Comparison of ENCODE assay signal across 8 cellular contexts in the genomic region with DNA sequence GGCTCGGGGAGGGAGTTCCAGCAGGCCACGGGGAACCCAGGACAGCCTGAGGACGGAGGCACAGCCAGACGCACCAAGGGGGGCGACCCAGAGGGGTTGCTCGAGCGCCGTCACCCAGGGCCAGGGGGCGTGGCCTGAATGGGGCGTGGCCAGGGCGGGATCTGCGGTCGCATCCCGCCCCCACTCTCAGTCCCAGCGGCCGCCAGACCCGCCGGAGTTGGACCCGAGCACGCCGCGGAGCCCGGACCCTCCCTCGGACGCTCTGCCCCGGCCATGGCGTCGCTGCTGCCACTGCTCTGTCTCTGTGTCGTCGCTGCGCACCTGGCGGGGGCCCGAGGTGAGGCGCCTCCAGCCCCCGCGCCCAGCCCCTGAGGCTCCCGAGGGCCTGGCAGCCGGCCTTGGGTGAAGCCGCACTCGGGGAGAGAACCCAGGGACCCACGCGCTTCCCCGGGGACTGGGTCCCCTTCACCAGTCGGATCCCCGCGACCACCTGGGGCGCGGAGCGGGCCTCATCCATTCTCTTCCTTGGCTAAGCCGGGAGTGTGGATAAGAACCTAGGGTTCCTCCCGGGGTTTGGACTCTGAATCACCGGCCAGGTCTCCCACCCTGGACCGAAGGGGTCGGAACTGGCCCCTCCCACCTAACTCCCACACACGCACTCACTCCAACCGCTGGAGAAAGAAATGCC. TPM values are rescaled to one million over a fixed set of nuclear protein-coding genes. Genes with fewer than 3 reads are reported as not detected.
DNase-seq lines count a peak whose midpoint lies in the region; ATAC-seq and TF ChIP-seq lines count a peak whose summit lies in the region.

A gene with protein sequence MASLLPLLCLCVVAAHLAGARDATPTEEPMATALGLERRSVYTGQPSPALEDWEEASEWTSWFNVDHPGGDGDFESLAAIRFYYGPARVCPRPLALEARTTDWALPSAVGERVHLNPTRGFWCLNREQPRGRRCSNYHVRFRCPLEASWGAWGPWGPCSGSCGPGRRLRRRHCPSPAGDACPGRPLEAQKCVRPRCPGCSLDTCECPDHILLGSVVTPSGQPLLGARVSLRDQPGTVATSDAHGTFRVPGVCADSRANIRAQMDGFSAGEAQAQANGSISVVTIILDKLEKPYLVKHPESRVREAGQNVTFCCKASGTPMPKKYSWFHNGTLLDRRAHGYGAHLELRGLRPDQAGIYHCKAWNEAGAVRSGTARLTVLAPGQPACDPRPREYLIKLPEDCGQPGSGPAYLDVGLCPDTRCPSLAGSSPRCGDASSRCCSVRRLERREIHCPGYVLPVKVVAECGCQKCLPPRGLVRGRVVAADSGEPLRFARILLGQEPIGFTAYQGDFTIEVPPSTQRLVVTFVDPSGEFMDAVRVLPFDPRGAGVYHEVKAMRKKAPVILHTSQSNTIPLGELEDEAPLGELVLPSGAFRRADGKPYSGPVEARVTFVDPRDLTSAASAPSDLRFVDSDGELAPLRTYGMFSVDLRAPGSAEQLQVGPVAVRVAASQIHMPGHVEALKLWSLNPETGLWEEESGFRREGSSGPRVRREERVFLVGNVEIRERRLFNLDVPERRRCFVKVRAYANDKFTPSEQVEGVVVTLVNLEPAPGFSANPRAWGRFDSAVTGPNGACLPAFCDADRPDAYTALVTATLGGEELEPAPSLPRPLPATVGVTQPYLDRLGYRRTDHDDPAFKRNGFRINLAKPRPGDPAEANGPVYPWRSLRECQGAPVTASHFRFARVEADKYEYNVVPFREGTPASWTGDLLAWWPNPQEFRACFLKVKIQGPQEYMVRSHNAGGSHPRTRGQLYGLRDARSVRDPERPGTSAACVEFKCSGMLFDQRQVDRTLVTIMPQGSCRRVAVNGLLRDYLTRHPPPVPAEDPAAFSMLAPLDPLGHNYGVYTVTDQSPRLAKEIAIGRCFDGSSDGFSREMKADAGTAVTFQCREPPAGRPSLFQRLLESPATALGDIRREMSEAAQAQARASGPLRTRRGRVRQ (plus strand): TSS at position 189 of the 688 bp plus-strand sequence. CDS start 85 bp downstream, at position 274.

- no peaks in the 10 kb centered on the region for H3K36me3 ChIP-seq in CD4-positive, CD25-positive, alpha-beta regulatory T cell (ENCODE audit: control insufficient read depth, insufficient read depth, low read length)
- H3K36me3 ChIP-seq in IMR-90 (ENCODE audit: control insufficient read depth, insufficient read depth, low read length) = no peaks in the 10 kb centered on the region

- dilution Hi-C loops in IMR-90 (cut with HindIII; ENCODE audit: low sequenced_read_pairs, unreplicated experiment) = no loop called here

- no peak within 1 kb of the TSS for H3K27ac ChIP-seq in CD4-positive, CD25-positive, alpha-beta regulatory T cell (ENCODE audit: insufficient read depth, low read length, poor library complexity, severe bottlenecking)
- no peak within 1 kb of the TSS for H3K27ac ChIP-seq in IMR-90 (ENCODE audit: insufficient read depth, low read length)

- H3K18ac ChIP-seq in IMR-90 (ENCODE audit: low read depth, low read length) = no peak within 1 kb of the TSS

- no peak within 1 kb of the TSS for H2AK5ac ChIP-seq in IMR-90 (ENCODE audit: low read depth, low read length)

- H3K9me3 Mint-ChIP-seq in CD4-positive, CD25-positive, alpha-beta regulatory T cell = peaks cover 0 to 2% (median 0%) of the 10 kb centered on the region in 7 donors
- no peaks in the 10 kb centered on the region for H3K9me3 Mint-ChIP-seq in activated naive CD8-positive, alpha-beta T cell (ENCODE audit: low read depth)

- peak within 1 kb of the TSS; percentile 33; the same call in 1 of the 2 replicates for H3K4me2 ChIP-seq in IMR-90 (ENCODE audit: low read depth, low read length)

- no TSS peak for BruUV-seq in IMR-90 (replicated peaks; lab: Mats Ljungman, UMichigan)

- H4K8ac ChIP-seq in IMR-90 (ENCODE audit: low read depth in 2 of 2, low read length in 2 of 2) = no peak within 1 kb of the TSS

- ATAC-seq in CD4-positive, CD25-positive, alpha-beta regulatory T cell (ENCODE audit: low read depth in 2 of 2) = no peak
- peak; percentile 52 for ATAC-seq in IMR-90 (ENCODE audit: low read depth)
- ATAC-seq in stimulated activated naive CD8-positive, alpha-beta T cell treated with anti-CD3 and anti-CD28 coated beads, Interleukin-15, Interleukin-2, amounts not matched to agents 100 U/mL and 50 U/mL, for 24 hours = no peak
- ATAC-seq in HG03521 (IDR thresholded peaks at IDR 0.05; ENCODE audit: unreplicated experiment) = no peak
- no peak for ATAC-seq in HG03342 (IDR thresholded peaks at IDR 0.05; ENCODE audit: unreplicated experiment)

- no peak within 1 kb of the TSS for H2BK20ac ChIP-seq in IMR-90 (ENCODE audit: low read depth, low read length)

- in situ Hi-C loops in IMR-90 (cut with MboI; ENCODE audit: low sequenced_read_pairs) = loop anchor here (5.0 to 25.0 kb wide), 2 partner anchors 104 to 424 kb away; a partner anchor contains a TSS

- no peaks in the 10 kb centered on the region for H3K27me3 ChIP-seq in CD4-positive, CD25-positive, alpha-beta regulatory T cell (ENCODE audit: control insufficient read depth, insufficient read depth, low read length)
- peaks cover 25% of the 10 kb centered on the region for H3K27me3 ChIP-seq in IMR-90 (ENCODE audit: control insufficient read depth, insufficient read depth, low read length)

- no peak within 1 kb of the TSS for H3K23ac ChIP-seq in IMR-90 (ENCODE audit: low read depth, low read length)

- H4K20me1 ChIP-seq in IMR-90 (ENCODE audit: insufficient read depth, low read length) = peaks cover 1% of the 10 kb centered on the region; the same call in 1 of the 2 replicates

- H3K27me3 Mint-ChIP-seq in CD4-positive, CD25-positive, alpha-beta regulatory T cell = peaks cover 16% of the 10 kb centered on the region
- no peaks in the 10 kb centered on the region for H3K27me3 Mint-ChIP-seq in activated naive CD8-positive, alpha-beta T cell

- H2AK9ac ChIP-seq in IMR-90 (replicated peaks; ENCODE audit: low read depth, low read length, poor library complexity) = peak within 1 kb of the TSS; percentile 55

- H3K4ac ChIP-seq in IMR-90 (ENCODE audit: low read depth, low read length) = no peak within 1 kb of the TSS

- no peak within 1 kb of the TSS for H4K91ac ChIP-seq in IMR-90 (ENCODE audit: insufficient read depth, low read depth, low read length)

- CTCF ChIA-PET in IMR-90 (lab: Yijun Ruan, JAX) = interaction anchor here (1.1 kb wide), 1 partner anchor 17 kb away, joined by 3 read pairs; no protein-coding TSS in a partner anchor

- POLR2A ChIA-PET in IMR-90 (lab: Charles Lee; ENCODE audit: unreplicated experiment) = no interaction called here

- intact Hi-C loops in IMR-90 (cut with micrococcal nuclease) = no loop called here

- no peaks in the 10 kb centered on the region for H3K79me1 ChIP-seq in IMR-90 (ENCODE audit: low read depth in 1 of 2, low read length in 2 of 2)

- H3K9me1 ChIP-seq in IMR-90 (ENCODE audit: insufficient read depth, low read length) = no peaks in the 10 kb centered on the region

- no peak within 1 kb of the TSS for H3K9ac ChIP-seq in IMR-90 (ENCODE audit: low read depth, low read length)

- H2BK120ac ChIP-seq in IMR-90 (ENCODE audit: low read depth, low read length) = no peak within 1 kb of the TSS

- TF ChIP-seq POLR2A in IMR-90 (IDR thresholded peaks at IDR 0.05; ENCODE audit: low read depth, low read length) = no peak

- peaks cover 0 to 50% (median 16%) of the 10 kb centered on the region in 4 donors for H3K4me1 Mint-ChIP-seq in CD4-positive, CD25-positive, alpha-beta regulatory T cell
- H3K4me1 Mint-ChIP-seq in activated naive CD8-positive, alpha-beta T cell (ENCODE audit: low read depth) = peaks cover 32% of the 10 kb centered on the region

- 10% methylated on average over 36 of the region's 56 CpGs; no CpG with 5 or more reads in 1 of the 2 experiments for WGBS in IMR-90 (ENCODE audit: extremely low coverage in 2 of 2, insufficient read length in 1 of 2), 2 experiments

- TF ChIP-seq RAD21 in IMR-90 (IDR thresholded peaks at IDR 0.05; ENCODE audit: low read length) = no peak

- H2BK5ac ChIP-seq in IMR-90 (ENCODE audit: low read depth, low read length, poor library complexity, severe bottlenecking) = no peak within 1 kb of the TSS

- H3K14ac ChIP-seq in IMR-90 (replicated peaks; ENCODE audit: low read depth, low read length) = no peak within 1 kb of the TSS

- no peak within 1 kb of the TSS for H4K5ac ChIP-seq in IMR-90 (ENCODE audit: low read depth, low read length)

- H2AFZ ChIP-seq in IMR-90 (replicated peaks; ENCODE audit: low read length, poor library complexity) = peak within 1 kb of the TSS; percentile 70

- H3K56ac ChIP-seq in IMR-90 (ENCODE audit: extremely low read depth, insufficient read depth, low read length) = no peak within 1 kb of the TSS

- H3K4me3 ChIP-seq in CD4-positive, CD25-positive, alpha-beta regulatory T cell (ENCODE audit: low read depth, low read length) = no peak within 1 kb of the TSS
- no peak within 1 kb of the TSS for H3K4me3 ChIP-seq in IMR-90 (ENCODE audit: insufficient read depth, low read depth, low read length)

- peaks cover 39% of the 10 kb centered on the region for H3K4me1 ChIP-seq in CD4-positive, CD25-positive, alpha-beta regulatory T cell (ENCODE audit: control insufficient read depth, insufficient read depth, low read length, poor library complexity, severe bottlenecking)
- H3K4me1 ChIP-seq in IMR-90 (ENCODE audit: control insufficient read depth, insufficient read depth, low read length) = no peaks in the 10 kb centered on the region; the same call in 1 of the 2 replicates

- peak within 1 kb of the TSS; percentile 68 to 85 (median 82) for H3K4me3 Mint-ChIP-seq in CD4-positive, CD25-positive, alpha-beta regulatory T cell
- peak within 1 kb of the TSS; percentile 70 for H3K4me3 Mint-ChIP-seq in activated naive CD8-positive, alpha-beta T cell

- peaks cover 6% of the 10 kb centered on the region for H3K36me3 Mint-ChIP-seq in CD4-positive, CD25-positive, alpha-beta regulatory T cell
- no peaks in the 10 kb centered on the region for H3K36me3 Mint-ChIP-seq in activated naive CD8-positive, alpha-beta T cell

- H3K27ac Mint-ChIP-seq in CD4-positive, CD25-positive, alpha-beta regulatory T cell = peak within 1 kb of the TSS; percentile 78 to 83 (median 79)
- no peak within 1 kb of the TSS for H3K27ac Mint-ChIP-seq in activated naive CD8-positive, alpha-beta T cell

- H2BK15ac ChIP-seq in IMR-90 (ENCODE audit: low read depth, low read length) = no peak within 1 kb of the TSS

- DNase-seq in CD4-positive, CD25-positive, alpha-beta regulatory T cell = peak in 1 of 3 donors; percentile 44
- DNase-seq in IMR-90 (no peak), islet precursor cell (peak; percentile 83), AML-193 (lab: John Stamatoyannopoulos, UW) (no peak)
- DNase-seq in stimulated activated naive CD8-positive, alpha-beta T cell treated with anti-CD3 and anti-CD28 coated beads, Interleukin-15, Interleukin-2, amounts not matched to agents 100 U/mL and 50 U/mL, for 24 hours = peak; percentile 65

- no peaks in the 10 kb centered on the region for H3K9me3 ChIP-seq in CD4-positive, CD25-positive, alpha-beta regulatory T cell (ENCODE audit: control insufficient read depth in 2 of 2, low read length in 2 of 2)
- no peaks in the 10 kb centered on the region; the same call in 1 of the 2 replicates for H3K9me3 ChIP-seq in IMR-90 (ENCODE audit: control insufficient read depth, insufficient read depth, low read length)

- no peak for TF ChIP-seq CTCF in IMR-90 (conservative IDR thresholded peaks at IDR 0.05; ENCODE audit: low read depth, low read length)

RNA-seq across cellular contexts. Expression of the gene that starts here (rescaled TPM):
- total RNA-seq in CD4-positive, CD25-positive, alpha-beta regulatory T cell = 0.42 TPM
- polyA plus RNA-seq in CD4-positive, CD25-positive, alpha-beta regulatory T cell = under 1 TPM in 3 of 4 donors, not detected in 1; 0.09 to 0.42 (median 0.21) TPM
- total RNA-seq in IMR-90 (2012; rRNA removed) = 0.18 and 0.28 TPM in 2 replicates
- 0.87 and 0.96 TPM in 2 replicates for polyA plus RNA-seq in IMR-90 (2012; rRNA removed)
- polyA plus RNA-seq in IMR-90 (2012; cell fraction: cytosol; rRNA removed) = 0.65 and 1.2 TPM in 2 replicates
- 0.96 and 2.9 TPM in 2 replicates for polyA plus RNA-seq in IMR-90 (2012; cell fraction: nucleus; rRNA removed; ENCODE audit: low replicate concordance)

Comparison
In these comparisons a context has a peak if more than half of its experiments do, and no peak if none do; other contexts are left out.
1. DNase-seq: peak in islet precursor cell (single experiment) and stimulated activated naive CD8-positive, alpha-beta T cell treated with anti-CD3 and anti-CD28 coated beads, Interleukin-15, Interleukin-2, amounts not matched to agents 100 U/mL and 50 U/mL, for 24 hours (single experiment); none in IMR-90 (single experiment) and AML-193 (0 of 2).